1 cellular context compared by ENCODE assay signal in genomic region chr5:140624886-140625285, GRCh38. TPM values are rescaled to one million over a fixed set of nuclear protein-coding genes. Genes with fewer than 3 reads are reported as not detected.
"Had no signal": no experiment of that assay in that cellular context is flagged by ENCODE, and none has a peak within 500 bp of the region (broad histone marks: within the 10 kb centered on the region; RNA-seq: fewer than 3 reads in every experiment).

No MANE protein-coding gene starts in this region.

RNA-seq across cellular contexts. Expression of gene CD14, which starts 8.1 kb away (rescaled TPM):
- total RNA-seq: chondrocyte had no signal
